Comparison of ENCODE assay signal across 15 cellular contexts in the genomic region with DNA sequence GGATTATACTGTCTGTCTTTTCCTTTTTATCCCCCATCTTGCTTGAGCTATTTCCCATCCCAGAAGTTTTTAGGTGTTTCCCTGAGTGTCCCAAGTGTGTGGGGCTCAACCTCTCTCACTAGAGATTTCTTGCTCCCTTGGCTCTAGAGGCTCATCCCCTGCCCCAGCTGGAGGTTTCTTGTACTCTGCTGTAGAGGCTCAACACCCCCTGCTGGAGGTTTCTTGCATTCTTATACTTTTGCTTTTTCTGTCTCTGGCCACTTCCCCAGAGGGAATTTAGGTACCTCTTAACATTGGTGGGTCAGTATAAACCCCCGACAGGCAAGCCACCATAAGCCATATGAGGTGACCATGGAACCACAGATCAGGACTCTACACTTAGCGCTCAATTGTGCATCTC.
DNase-seq lines count a peak whose midpoint lies in the region; ATAC-seq, FAIRE-seq and TF ChIP-seq lines count a peak whose summit lies in the region.
"Had no signal": no experiment of that assay in that cellular context is flagged by ENCODE, and none has a peak within 500 bp of the region (broad histone marks: within the 10 kb centered on the region; RNA-seq: fewer than 3 reads in every experiment).

No MANE protein-coding gene starts in this region.

- dilution Hi-C loops in IMR-90 (cut with HindIII; ENCODE audit: low sequenced_read_pairs, unreplicated experiment): no loop called here

- no peak overlapping the region for H3K27ac Mint-ChIP-seq in activated CD8-positive, alpha-beta T cell treated with anti-CD3 and anti-CD28 coated beads for 36 hours
- H3K27ac Mint-ChIP-seq in activated CD8-positive, alpha-beta T cell treated with anti-CD3 and anti-CD28 coated beads, Interleukin-2, amount 10 ng/mL, durations not matched to agents 7 days and 5 days: no peak overlapping the region
- no peak overlapping the region for H3K27ac Mint-ChIP-seq in nephron

- TF ChIP-seq RAD21 in IMR-90 (IDR thresholded peaks at IDR 0.05; ENCODE audit: low read length): no peak
- TF ChIP-seq RAD21 in GM12878 (IDR thresholded peaks at IDR 0.05; ENCODE audit: insufficient read depth, low read depth, low read length): 0 out of 2 replicates have a peak, but pooled peaks have one; percentile 22

- no peak overlapping the region for H4K8ac ChIP-seq in IMR-90 (ENCODE audit: low read depth in 2 of 2, low read length in 2 of 2)

- intact Hi-C loops in activated CD8-positive, alpha-beta T cell treated with anti-CD3 and anti-CD28 coated beads for 36 hours (cut with micrococcal nuclease): no loop called here
- intact Hi-C loops in IMR-90 (cut with micrococcal nuclease): no loop called here
- intact Hi-C loops in GM12878 (cut with micrococcal nuclease; ENCODE audit: unreplicated experiment): no loop called here
- intact Hi-C loops in aorta (cut with DNase I): no loop called here
- intact Hi-C loops in head of caudate nucleus (cut with DNase I): no loop called here

- peaks cover 31% of the 10 kb centered on the region for H3K9me3 Mint-ChIP-seq in activated CD8-positive, alpha-beta T cell treated with anti-CD3 and anti-CD28 coated beads for 36 hours
- H3K9me3 Mint-ChIP-seq in activated CD8-positive, alpha-beta T cell treated with anti-CD3 and anti-CD28 coated beads, Interleukin-2, amount 10 ng/mL, durations not matched to agents 7 days and 5 days (ENCODE audit: insufficient read depth): peaks cover 24% of the 10 kb centered on the region
- peaks cover 46% of the 10 kb centered on the region for H3K9me3 Mint-ChIP-seq in nephron

- SMC1A ChIA-PET in GM12878 (lab: Charles Lee; ENCODE audit: uncharacterized antibody, unreplicated experiment): no interaction called here

- no peak overlapping the region for H2AK9ac ChIP-seq in IMR-90 (replicated peaks; ENCODE audit: low read depth, low read length, poor library complexity)

- WGBS in IMR-90 (ENCODE audit: extremely low coverage in 2 of 2, insufficient read length in 1 of 2), 2 experiments: 100% methylated on average over 1 of the region's 2 CpGs; no CpG with 5 or more reads in 1 of the 2 experiments
- 50% methylated on average over 2 of the region's 2 CpGs for WGBS in GM12878 (ENCODE audit: insufficient coverage, insufficient replicate concordance, low lambda C conversion rate, missing lambda C conversion rate)
- 94 to 95% methylated on average over 2 of the region's 2 CpGs for WGBS in aorta, 2 donors

- no peak for ATAC-seq in activated CD8-positive, alpha-beta T cell treated with anti-CD3 and anti-CD28 coated beads for 36 hours
- ATAC-seq in activated CD8-positive, alpha-beta T cell treated with anti-CD3 and anti-CD28 coated beads, Interleukin-2, amount 10 ng/mL, durations not matched to agents 7 days and 5 days: no peak
- ATAC-seq in IMR-90 (ENCODE audit: low read depth) (no peak), GM12878 (no peak), aorta (ENCODE audit: low FRiP score) (no peak)
- ATAC-seq: PC-3 had no signal

- H3K4me1 Mint-ChIP-seq in activated CD8-positive, alpha-beta T cell treated with anti-CD3 and anti-CD28 coated beads for 36 hours (ENCODE audit: low read depth): no peaks in the 10 kb centered on the region
- no peaks in the 10 kb centered on the region for H3K4me1 Mint-ChIP-seq in activated CD8-positive, alpha-beta T cell treated with anti-CD3 and anti-CD28 coated beads, Interleukin-2, amount 10 ng/mL, durations not matched to agents 7 days and 5 days (ENCODE audit: low read depth)
- H3K4me1 Mint-ChIP-seq in nephron: peaks cover 3% of the 10 kb centered on the region

- no peak overlapping the region for H3K4ac ChIP-seq in IMR-90 (ENCODE audit: low read depth, low read length)

- no peak overlapping the region for H3K4me2 ChIP-seq in IMR-90 (ENCODE audit: low read depth, low read length)
- H3K4me2 ChIP-seq in GM12878 (ENCODE audit: control insufficient read depth, insufficient read depth): no peak overlapping the region

- H2BK120ac ChIP-seq in IMR-90 (ENCODE audit: low read depth, low read length): no peak overlapping the region

- H3K27ac ChIP-seq in IMR-90 (ENCODE audit: insufficient read depth, low read length) (no peak overlapping the region), GM12878 (ENCODE audit: control insufficient read depth, insufficient read depth) (no peak overlapping the region), aorta (ENCODE audit: low read depth in 1 of 2, low read length in 2 of 2) (no peak overlapping the region)
- no peak overlapping the region for H3K27ac ChIP-seq in effector memory CD4-positive, alpha-beta T cell (ENCODE audit: insufficient read depth, low read length, poor library complexity, severe bottlenecking)
- H3K27ac ChIP-seq: parathyroid adenoma had no signal

- no peak overlapping the region for H3K23ac ChIP-seq in IMR-90 (ENCODE audit: low read depth, low read length)

- H3K36me3 Mint-ChIP-seq in activated CD8-positive, alpha-beta T cell treated with anti-CD3 and anti-CD28 coated beads for 36 hours (ENCODE audit: low read depth): peaks cover 6% of the 10 kb centered on the region
- peaks cover 9% of the 10 kb centered on the region for H3K36me3 Mint-ChIP-seq in activated CD8-positive, alpha-beta T cell treated with anti-CD3 and anti-CD28 coated beads, Interleukin-2, amount 10 ng/mL, durations not matched to agents 7 days and 5 days (ENCODE audit: low read depth)
- H3K36me3 Mint-ChIP-seq in nephron (ENCODE audit: low read depth): peaks cover 10% of the 10 kb centered on the region

- no peak overlapping the region for H2AK5ac ChIP-seq in IMR-90 (ENCODE audit: low read depth, low read length)

- H2BK5ac ChIP-seq in IMR-90 (ENCODE audit: low read depth, low read length, poor library complexity, severe bottlenecking): no peak overlapping the region

- H3K4me3 ChIP-seq in IMR-90 (ENCODE audit: insufficient read depth, low read depth, low read length) (peak overlapping the region; percentile 7; the same call in 1 of the 2 replicates), GM12878 (no peak overlapping the region), aorta (ENCODE audit: low read length in 2 of 2) (no peak overlapping the region)
- H3K4me3 ChIP-seq in effector memory CD4-positive, alpha-beta T cell (ENCODE audit: insufficient read depth, low read depth, low read length, poor library complexity, severe bottlenecking): no peak overlapping the region

- no peak overlapping the region for H3K9ac ChIP-seq in IMR-90 (ENCODE audit: low read depth, low read length)
- no peak overlapping the region for H3K9ac ChIP-seq in GM12878 (ENCODE audit: control insufficient read depth, insufficient read depth, low read length)
- H3K9ac ChIP-seq: parathyroid adenoma had no signal

- H3K4me1 ChIP-seq in IMR-90 (ENCODE audit: control insufficient read depth, insufficient read depth, low read length): no peaks in the 10 kb centered on the region
- no peaks in the 10 kb centered on the region for H3K4me1 ChIP-seq in GM12878 (ENCODE audit: control insufficient read depth, insufficient read depth, low read length)
- no peaks in the 10 kb centered on the region for H3K4me1 ChIP-seq in aorta (ENCODE audit: control insufficient read depth in 1 of 2, insufficient read depth in 2 of 2, low read length in 2 of 2)
- H3K4me1 ChIP-seq in effector memory CD4-positive, alpha-beta T cell (ENCODE audit: control insufficient read depth, insufficient read depth, low read length, poor library complexity, severe bottlenecking): no peaks in the 10 kb centered on the region
- H3K4me1 ChIP-seq: parathyroid adenoma had no signal

- peaks cover 19% of the 10 kb centered on the region for H3K9me3 ChIP-seq in IMR-90 (ENCODE audit: control insufficient read depth, insufficient read depth, low read length)
- H3K9me3 ChIP-seq in GM12878 (replicated peaks; ENCODE audit: control insufficient read depth, insufficient read depth, low read length): peaks cover 15% of the 10 kb centered on the region
- H3K9me3 ChIP-seq in aorta (ENCODE audit: control insufficient read depth, low read length): peaks cover 8% of the 10 kb centered on the region
- H3K9me3 ChIP-seq in effector memory CD4-positive, alpha-beta T cell (ENCODE audit: control insufficient read depth, low read length): peaks cover 9% of the 10 kb centered on the region

- no peaks in the 10 kb centered on the region for H3K79me2 ChIP-seq in GM12878 (ENCODE audit: control insufficient read depth, insufficient read depth, low read length)
- H3K79me2 ChIP-seq: parathyroid adenoma had no signal

- TF ChIP-seq POLR2A in IMR-90 (IDR thresholded peaks at IDR 0.05; ENCODE audit: low read depth, low read length) (no peak), GM12878 (IDR thresholded peaks at IDR 0.05; ENCODE audit: low read depth, low read length) (no peak)

- H3K9me1 ChIP-seq in IMR-90 (ENCODE audit: insufficient read depth, low read length): no peaks in the 10 kb centered on the region

- H3K4me3 Mint-ChIP-seq in activated CD8-positive, alpha-beta T cell treated with anti-CD3 and anti-CD28 coated beads for 36 hours: no peak overlapping the region
- H3K4me3 Mint-ChIP-seq in activated CD8-positive, alpha-beta T cell treated with anti-CD3 and anti-CD28 coated beads, Interleukin-2, amount 10 ng/mL, durations not matched to agents 7 days and 5 days: no peak overlapping the region
- H3K4me3 Mint-ChIP-seq in nephron: peak overlapping the region in 2 of 3 experiments; percentile 39 to 45

- H4K5ac ChIP-seq in IMR-90 (ENCODE audit: low read depth, low read length): no peak overlapping the region

- TF ChIP-seq CTCF in activated CD8-positive, alpha-beta T cell treated with anti-CD3 and anti-CD28 coated beads for 36 hours (IDR thresholded peaks at IDR 0.05): no peak
- TF ChIP-seq CTCF in IMR-90 (conservative IDR thresholded peaks at IDR 0.05; ENCODE audit: low read depth, low read length) (no peak), GM12878 (IDR thresholded peaks at IDR 0.05 in 2 of 3, conservative IDR thresholded peaks at IDR 0.05 in 1 of 3; ENCODE audit: control insufficient read depth in 2 of 3, extremely low read depth in 1 of 3, insufficient read depth in 1 of 3, low read depth in 3 of 3, low read length in 3 of 3) (no peak), nephron (IDR thresholded peaks at IDR 0.05; ENCODE audit: unreplicated experiment in 3 of 3) (no peak)

- DNase-seq in activated CD8-positive, alpha-beta T cell treated with anti-CD3 and anti-CD28 coated beads for 36 hours: peak; percentile 17
- DNase-seq in activated CD8-positive, alpha-beta T cell treated with anti-CD3 and anti-CD28 coated beads, Interleukin-2, amount 10 ng/mL, durations not matched to agents 7 days and 5 days: no peak
- DNase-seq in IMR-90: no peak
- DNase-seq in GM12878 (ENCODE audit: low read depth, low spot score): no peak
- DNase-seq in aorta: no peak
- no peak for DNase-seq in effector memory CD4-positive, alpha-beta T cell
- no peak for DNase-seq in head of caudate nucleus
- DNase-seq: DMS79; effector CD4-positive, alpha-beta T cell; NCI-H1092 treated with DMSO at 0.1 percent for 48 hours; PC-3 had no signal

- no peak overlapping the region for H2BK15ac ChIP-seq in IMR-90 (ENCODE audit: low read depth, low read length)

- in situ Hi-C loops in IMR-90 (cut with MboI; ENCODE audit: low sequenced_read_pairs) (no loop called here), GM12878 (cut with MboI) (no loop called here)

- POLR2A ChIA-PET in activated CD8-positive, alpha-beta T cell treated with anti-CD3 and anti-CD28 coated beads for 36 hours (lab: Charles Lee): no interaction called here
- POLR2A ChIA-PET in activated CD8-positive, alpha-beta T cell treated with anti-CD3 and anti-CD28 coated beads, Interleukin-2, amount 10 ng/mL, durations not matched to agents 7 days and 5 days (lab: Charles Lee): no interaction called here
- POLR2A ChIA-PET in IMR-90 (lab: Charles Lee; ENCODE audit: unreplicated experiment) (no interaction called here), GM12878 (lab: Charles Lee) (no interaction called here)

- peaks cover 9% of the 10 kb centered on the region for H3K27me3 Mint-ChIP-seq in activated CD8-positive, alpha-beta T cell treated with anti-CD3 and anti-CD28 coated beads for 36 hours
- H3K27me3 Mint-ChIP-seq in activated CD8-positive, alpha-beta T cell treated with anti-CD3 and anti-CD28 coated beads, Interleukin-2, amount 10 ng/mL, durations not matched to agents 7 days and 5 days (ENCODE audit: low read depth): peaks cover 3% of the 10 kb centered on the region
- H3K27me3 Mint-ChIP-seq in nephron (ENCODE audit: low read depth): no peaks in the 10 kb centered on the region

- H2BK20ac ChIP-seq in IMR-90 (ENCODE audit: low read depth, low read length): no peak overlapping the region

- H4K20me1 ChIP-seq in IMR-90 (ENCODE audit: insufficient read depth, low read length) (no peaks in the 10 kb centered on the region), GM12878 (ENCODE audit: control insufficient read depth, insufficient read depth) (no peaks in the 10 kb centered on the region)

- BruUV-seq in IMR-90 (replicated peaks; lab: Mats Ljungman, UMichigan) (no TSS peak), GM12878 (replicated peaks; lab: Mats Ljungman, UMichigan) (no TSS peak)

- RAD21 ChIA-PET in GM12878 (lab: Charles Lee; ENCODE audit: unreplicated experiment): no interaction called here

- H4K91ac ChIP-seq in IMR-90 (ENCODE audit: insufficient read depth, low read depth, low read length): no peak overlapping the region

- H3K36me3 ChIP-seq in IMR-90 (ENCODE audit: control insufficient read depth, insufficient read depth, low read length) (no peaks in the 10 kb centered on the region), GM12878 (ENCODE audit: control insufficient read depth in 2 of 2, insufficient read depth in 2 of 2, low read length in 1 of 2) (no peaks in the 10 kb centered on the region; a peak in 1 of 4 replicates), aorta (ENCODE audit: control insufficient read depth in 1 of 2, insufficient read depth in 2 of 2, low read length in 1 of 2) (no peaks in the 10 kb centered on the region)
- no peaks in the 10 kb centered on the region for H3K36me3 ChIP-seq in effector memory CD4-positive, alpha-beta T cell (ENCODE audit: control insufficient read depth, insufficient read depth, low read length)

- H3K18ac ChIP-seq in IMR-90 (ENCODE audit: low read depth, low read length): no peak overlapping the region

- CTCF ChIA-PET in activated CD8-positive, alpha-beta T cell treated with anti-CD3 and anti-CD28 coated beads for 36 hours (lab: Charles Lee): interaction anchor here (0.9 kb wide), 1 partner anchor 143 kb away, joined by 5 read pairs; no protein-coding TSS in a partner anchor
- CTCF ChIA-PET in activated CD8-positive, alpha-beta T cell treated with anti-CD3 and anti-CD28 coated beads, Interleukin-2, amount 10 ng/mL, durations not matched to agents 7 days and 5 days (lab: Charles Lee): interaction anchor here (0.6 to 1.2 kb wide), 2 partner anchors 10 to 143 kb away, joined by 3 read pairs; no protein-coding TSS in a partner anchor
- CTCF ChIA-PET in IMR-90 (lab: Yijun Ruan, JAX) (no interaction called here), GM12878 (lab: Yijun Ruan, JAX) (no interaction called here)

- no peak overlapping the region for H3K56ac ChIP-seq in IMR-90 (ENCODE audit: extremely low read depth, insufficient read depth, low read length)

- H3K27me3 ChIP-seq in IMR-90 (ENCODE audit: control insufficient read depth, insufficient read depth, low read length) (no peaks in the 10 kb centered on the region; the same call in 1 of the 2 replicates), GM12878 (replicated peaks in 1 of 2; ENCODE audit: control insufficient read depth in 2 of 2, insufficient read depth in 2 of 2, low read length in 1 of 2) (no peaks in the 10 kb centered on the region), aorta (ENCODE audit: control insufficient read depth in 1 of 2, insufficient read depth in 2 of 2, low read length in 1 of 2) (no peaks in the 10 kb centered on the region)
- no peaks in the 10 kb centered on the region for H3K27me3 ChIP-seq in effector memory CD4-positive, alpha-beta T cell (replicated peaks; ENCODE audit: control insufficient read depth, insufficient read depth, low read length, poor library complexity, severe bottlenecking)

- no peak for FAIRE-seq in GM12878 (lab: Jason Lieb, UNC)
- FAIRE-seq: frontal cortex, GM12892 had no signal

- H2AFZ ChIP-seq in IMR-90 (replicated peaks; ENCODE audit: low read length, poor library complexity): no peak overlapping the region
- H2AFZ ChIP-seq in GM12878 (ENCODE audit: control insufficient read depth, low read depth, low read length): no peak overlapping the region
- H2AFZ ChIP-seq: parathyroid adenoma had no signal

- H3K79me1 ChIP-seq in IMR-90 (ENCODE audit: low read depth in 1 of 2, low read length in 2 of 2): no peaks in the 10 kb centered on the region

- no peak overlapping the region for H3K14ac ChIP-seq in IMR-90 (replicated peaks; ENCODE audit: low read depth, low read length)

- no peak for TF ChIP-seq EP300 in GM12878 (IDR thresholded peaks at IDR 0.05; ENCODE audit: borderline replicate concordance in 1 of 2, control insufficient read depth in 1 of 2, low read depth in 2 of 2, low read length in 2 of 2)

Comparison
In these comparisons a context has a peak if more than half of its experiments do, and no peak if none do; other contexts are left out.
1. H3K4me3 Mint-ChIP-seq: peak in nephron (2 of 3); none in activated CD8-positive, alpha-beta T cell treated with anti-CD3 and anti-CD28 coated beads for 36 hours (single experiment) and activated CD8-positive, alpha-beta T cell treated with anti-CD3 and anti-CD28 coated beads, Interleukin-2, amount 10 ng/mL, durations not matched to agents 7 days and 5 days (single experiment).
2. CTCF ChIA-PET loops: an anchor here in activated CD8-positive, alpha-beta T cell treated with anti-CD3 and anti-CD28 coated beads for 36 hours (0.9 kb wide) and activated CD8-positive, alpha-beta T cell treated with anti-CD3 and anti-CD28 coated beads, Interleukin-2, amount 10 ng/mL, durations not matched to agents 7 days and 5 days (0.6 to 1.2 kb wide); none called in IMR-90 and GM12878.